ENCODE assay signal across 21 cellular contexts in genomic region chr7:52501696-52502095, GRCh38.
"Had no signal": no experiment of that assay in that cellular context is flagged by ENCODE, and none has a peak within 500 bp of the region (broad histone marks: within the 10 kb centered on the region; RNA-seq: fewer than 3 reads in every experiment).

No MANE protein-coding gene starts in this region.

- DNase-seq: colonic mucosa; effector memory CD4-positive, alpha-beta T cell; erythroblast; esophagus squamous epithelium; foreskin melanocyte; left ventricle myocardium superior; lower lobe of right lung; mesenchymal stem cell; mucosa of descending colon; naive B cell; pancreas; right lobe of liver; small intestine; stimulated activated CD4-positive, alpha-beta T cell treated with anti-CD3 and anti-CD28 coated beads, Interleukin-12 subunit alpha, Interleukin-12 subunit beta, amount 100 ng/mL, for 4 hours; stimulated activated CD4-positive, alpha-beta T cell treated with anti-CD3 and anti-CD28 coated beads, Interleukin-1b, Interleukin-23, amount 100 ng/mL, for 48 hours; stimulated activated CD4-positive, alpha-beta T cell treated with anti-CD3 and anti-CD28 coated beads, Interleukin-4, amount 100 ng/mL, for 1 hour; stimulated activated CD8-positive, alpha-beta memory T cell treated with anti-CD3 and anti-CD28 coated beads, Interleukin-4, amount 100 ng/mL, for 48 hours; stimulated activated naive CD4-positive, alpha-beta T cell treated with Interleukin-2 at 50 U/mL for 16 hours; stomach; tibial artery had no signal

- H3K27ac ChIP-seq: colonic mucosa, esophagus squamous epithelium, lower lobe of right lung, neutrophil, pancreas, right lobe of liver, stomach, tibial artery had no signal

- H3K4me3 ChIP-seq: colonic mucosa, esophagus squamous epithelium, lower lobe of right lung, mucosa of descending colon, pancreas, right lobe of liver, stomach, tibial artery had no signal

- H3K27me3 ChIP-seq: colonic mucosa, esophagus squamous epithelium, neutrophil, right lobe of liver, stomach, tibial artery had no signal

- H3K9me3 ChIP-seq: colonic mucosa, esophagus squamous epithelium, lower lobe of right lung, mucosa of descending colon, neutrophil, pancreas, right lobe of liver, stomach, tibial artery had no signal

- H3K4me1 ChIP-seq: colonic mucosa, esophagus squamous epithelium, lower lobe of right lung, pancreas, right lobe of liver, stomach, tibial artery had no signal

- H3K36me3 ChIP-seq: colonic mucosa, esophagus squamous epithelium, lower lobe of right lung, neutrophil, pancreas, right lobe of liver, stomach, tibial artery had no signal
